In genomic region chr17:71019699-71020098, GRCh38 we compare ENCODE assay signal across 20 cellular contexts.
"Had no signal": no experiment of that assay in that cellular context is flagged by ENCODE, and none has a peak within 500 bp of the region (broad histone marks: within the 10 kb centered on the region; RNA-seq: fewer than 3 reads in every experiment).

No MANE protein-coding gene starts in this region.

- H3K27me3 ChIP-seq: dorsolateral prefrontal cortex, esophagus muscularis mucosa, foreskin keratinocyte, gastroesophageal sphincter, heart left ventricle, hepatocyte, left lung had no signal

- H3K4me1 Mint-ChIP-seq: naive B cell; naive thymus-derived CD8-positive, alpha-beta T cell had no signal

- H3K27me3 Mint-ChIP-seq: naive B cell; naive thymus-derived CD8-positive, alpha-beta T cell had no signal

- H3K4me3 Mint-ChIP-seq: mesothelial cell of epicardium; naive B cell; naive thymus-derived CD8-positive, alpha-beta T cell had no signal

- DNase-seq: dermis blood vessel endothelial cell; dorsolateral prefrontal cortex; effector CD4-positive, alpha-beta T cell; effector memory CD4-positive, alpha-beta T cell; foreskin keratinocyte; heart left ventricle; hypothalamus; left cardiac atrium; left lung; left ventricle myocardium superior; lower lobe of right lung; mesenchymal stem cell; mucosa of descending colon; naive B cell; naive thymus-derived CD8-positive, alpha-beta T cell had no signal

- H3K4me3 ChIP-seq: coronary artery, dorsolateral prefrontal cortex, esophagus muscularis mucosa, gastroesophageal sphincter, heart left ventricle, hepatocyte, left lung, lower lobe of right lung, mucosa of descending colon had no signal

- H3K9me3 Mint-ChIP-seq: mesothelial cell of epicardium had no signal

- H3K4me1 ChIP-seq: esophagus muscularis mucosa, foreskin keratinocyte, gastroesophageal sphincter, heart left ventricle, left lung, lower lobe of right lung had no signal

- H3K27ac Mint-ChIP-seq: mesothelial cell of epicardium; naive B cell; naive thymus-derived CD8-positive, alpha-beta T cell had no signal

- ATAC-seq: foreskin keratinocyte; gastroesophageal sphincter; heart left ventricle; left cardiac atrium; left lung; left ventricle myocardium superior; lower lobe of right lung; mucosa of descending colon; naive thymus-derived CD8-positive, alpha-beta T cell had no signal

- H3K9me3 ChIP-seq: esophagus muscularis mucosa, gastroesophageal sphincter, heart left ventricle, left lung, lower lobe of right lung, mucosa of descending colon had no signal

- H3K36me3 ChIP-seq: esophagus muscularis mucosa, gastroesophageal sphincter, heart left ventricle, left lung, lower lobe of right lung had no signal

- H3K27ac ChIP-seq: coronary artery, dorsolateral prefrontal cortex, esophagus muscularis mucosa, foreskin keratinocyte, gastroesophageal sphincter, heart left ventricle, hepatocyte, left lung, lower lobe of right lung had no signal

- H3K36me3 Mint-ChIP-seq: mesothelial cell of epicardium; naive B cell; naive thymus-derived CD8-positive, alpha-beta T cell had no signal
